In the genomic region with DNA sequence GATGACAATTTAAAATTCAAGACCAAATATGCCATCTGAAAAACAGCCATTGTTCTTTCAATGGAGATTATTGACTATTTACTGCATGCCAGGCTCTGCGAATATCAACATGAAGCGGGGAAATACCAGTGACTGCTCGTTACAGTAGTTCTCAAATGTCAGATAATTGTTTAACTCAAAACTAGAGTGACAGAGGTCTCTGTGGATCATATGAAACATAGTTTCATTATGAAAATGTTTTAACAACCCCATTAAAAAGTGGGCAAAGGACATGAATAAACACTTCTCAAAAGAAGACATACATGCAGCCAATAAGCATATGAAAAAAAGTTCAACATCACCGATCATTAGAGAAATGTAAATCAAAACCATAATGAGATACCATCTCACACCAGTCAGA, we compare ENCODE assay signal across 1 cellular context.
TF ChIP-seq lines count a peak whose summit lies in the region.

No MANE protein-coding gene starts in this region.

TF ChIP-seq in GM12878, 131 proteins besides CTCF, POLR2A, EP300 and RAD21 (continued from another document):
- no peak for TF ChIP-seq MEF2A (IDR thresholded peaks at IDR 0.05; ENCODE audit: insufficient read depth, low read depth, low read length)
- TF ChIP-seq CHD2 (IDR thresholded peaks at IDR 0.05; ENCODE audit: borderline replicate concordance, low read depth, low read length) = no peak
- no peak for TF ChIP-seq TCF3 (IDR thresholded peaks at IDR 0.05; ENCODE audit: borderline replicate concordance, insufficient read depth, low read depth, low read length)
- peak; percentile 86 for TF ChIP-seq MTA2 (IDR thresholded peaks at IDR 0.05; ENCODE audit: low read depth)
- no peak for TF ChIP-seq GATAD2B (conservative IDR thresholded peaks at IDR 0.05; ENCODE audit: low read depth)
- no peak for TF ChIP-seq SUZ12 (IDR thresholded peaks at IDR 0.05; ENCODE audit: unreplicated experiment)
- no peak for TF ChIP-seq ASH2L (IDR thresholded peaks at IDR 0.05; ENCODE audit: borderline replicate concordance, low read depth)
- no peak for TF ChIP-seq NBN (IDR thresholded peaks at IDR 0.05)
- TF ChIP-seq, protein P1, sequence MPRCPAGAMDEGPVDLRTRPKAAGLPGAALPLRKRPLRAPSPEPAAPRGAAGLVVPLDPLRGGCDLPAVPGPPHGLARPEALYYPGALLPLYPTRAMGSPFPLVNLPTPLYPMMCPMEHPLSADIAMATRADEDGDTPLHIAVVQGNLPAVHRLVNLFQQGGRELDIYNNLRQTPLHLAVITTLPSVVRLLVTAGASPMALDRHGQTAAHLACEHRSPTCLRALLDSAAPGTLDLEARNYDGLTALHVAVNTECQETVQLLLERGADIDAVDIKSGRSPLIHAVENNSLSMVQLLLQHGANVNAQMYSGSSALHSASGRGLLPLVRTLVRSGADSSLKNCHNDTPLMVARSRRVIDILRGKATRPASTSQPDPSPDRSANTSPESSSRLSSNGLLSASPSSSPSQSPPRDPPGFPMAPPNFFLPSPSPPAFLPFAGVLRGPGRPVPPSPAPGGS (IDR thresholded peaks at IDR 0.05; ENCODE audit: borderline replicate concordance, insufficient read depth, low read depth, low read length, poor library complexity, severe bottlenecking) = no peak
- TF ChIP-seq, protein P2, sequence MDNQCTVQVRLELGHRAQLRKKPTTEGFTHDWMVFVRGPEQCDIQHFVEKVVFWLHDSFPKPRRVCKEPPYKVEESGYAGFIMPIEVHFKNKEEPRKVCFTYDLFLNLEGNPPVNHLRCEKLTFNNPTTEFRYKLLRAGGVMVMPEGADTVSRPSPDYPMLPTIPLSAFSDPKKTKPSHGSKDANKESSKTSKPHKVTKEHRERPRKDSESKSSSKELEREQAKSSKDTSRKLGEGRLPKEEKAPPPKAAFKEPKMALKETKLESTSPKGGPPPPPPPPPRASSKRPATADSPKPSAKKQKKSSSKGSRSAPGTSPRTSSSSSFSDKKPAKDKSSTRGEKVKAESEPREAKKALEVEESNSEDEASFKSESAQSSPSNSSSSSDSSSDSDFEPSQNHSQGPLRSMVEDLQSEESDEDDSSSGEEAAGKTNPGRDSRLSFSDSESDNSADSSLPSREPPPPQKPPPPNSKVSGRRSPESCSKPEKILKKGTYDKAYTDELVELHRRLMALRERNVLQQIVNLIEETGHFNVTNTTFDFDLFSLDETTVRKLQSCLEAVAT (IDR thresholded peaks at IDR 0.05) = no peak
- no peak for TF ChIP-seq JUNB (IDR thresholded peaks at IDR 0.05)
- TF ChIP-seq, protein P3, sequence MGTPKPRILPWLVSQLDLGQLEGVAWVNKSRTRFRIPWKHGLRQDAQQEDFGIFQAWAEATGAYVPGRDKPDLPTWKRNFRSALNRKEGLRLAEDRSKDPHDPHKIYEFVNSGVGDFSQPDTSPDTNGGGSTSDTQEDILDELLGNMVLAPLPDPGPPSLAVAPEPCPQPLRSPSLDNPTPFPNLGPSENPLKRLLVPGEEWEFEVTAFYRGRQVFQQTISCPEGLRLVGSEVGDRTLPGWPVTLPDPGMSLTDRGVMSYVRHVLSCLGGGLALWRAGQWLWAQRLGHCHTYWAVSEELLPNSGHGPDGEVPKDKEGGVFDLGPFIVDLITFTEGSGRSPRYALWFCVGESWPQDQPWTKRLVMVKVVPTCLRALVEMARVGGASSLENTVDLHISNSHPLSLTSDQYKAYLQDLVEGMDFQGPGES (IDR thresholded peaks at IDR 0.05) = no peak
- TF ChIP-seq PML (IDR thresholded peaks at IDR 0.05; ENCODE audit: low read length) = no peak
- TF ChIP-seq SREBF1 (IDR thresholded peaks at IDR 0.05; ENCODE audit: low read length) = no peak
- no peak for TF ChIP-seq PAX8 (IDR thresholded peaks at IDR 0.05)
- TF ChIP-seq CHD1 (IDR thresholded peaks at IDR 0.05; ENCODE audit: low read depth, low read length) = no peak
- TF ChIP-seq CBFB (IDR thresholded peaks at IDR 0.05; ENCODE audit: low read depth) = no peak
- TF ChIP-seq, protein P4, sequence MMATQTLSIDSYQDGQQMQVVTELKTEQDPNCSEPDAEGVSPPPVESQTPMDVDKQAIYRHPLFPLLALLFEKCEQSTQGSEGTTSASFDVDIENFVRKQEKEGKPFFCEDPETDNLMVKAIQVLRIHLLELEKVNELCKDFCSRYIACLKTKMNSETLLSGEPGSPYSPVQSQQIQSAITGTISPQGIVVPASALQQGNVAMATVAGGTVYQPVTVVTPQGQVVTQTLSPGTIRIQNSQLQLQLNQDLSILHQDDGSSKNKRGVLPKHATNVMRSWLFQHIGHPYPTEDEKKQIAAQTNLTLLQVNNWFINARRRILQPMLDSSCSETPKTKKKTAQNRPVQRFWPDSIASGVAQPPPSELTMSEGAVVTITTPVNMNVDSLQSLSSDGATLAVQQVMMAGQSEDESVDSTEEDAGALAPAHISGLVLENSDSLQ (IDR thresholded peaks at IDR 0.05) = 0 out of 2 replicates have a peak, but pooled peaks have one; percentile 30
- 0 out of 2 replicates have a peak, but pooled peaks have one; percentile 11 for TF ChIP-seq ATF7 (IDR thresholded peaks at IDR 0.05; ENCODE audit: low read depth)
- TF ChIP-seq TCF7 (IDR thresholded peaks at IDR 0.05; ENCODE audit: borderline replicate concordance) = no peak
- no peak for TF ChIP-seq CHD4 (IDR thresholded peaks at IDR 0.05)
- no peak for TF ChIP-seq IKZF2 (IDR thresholded peaks at IDR 0.05)
- TF ChIP-seq, protein P5, sequence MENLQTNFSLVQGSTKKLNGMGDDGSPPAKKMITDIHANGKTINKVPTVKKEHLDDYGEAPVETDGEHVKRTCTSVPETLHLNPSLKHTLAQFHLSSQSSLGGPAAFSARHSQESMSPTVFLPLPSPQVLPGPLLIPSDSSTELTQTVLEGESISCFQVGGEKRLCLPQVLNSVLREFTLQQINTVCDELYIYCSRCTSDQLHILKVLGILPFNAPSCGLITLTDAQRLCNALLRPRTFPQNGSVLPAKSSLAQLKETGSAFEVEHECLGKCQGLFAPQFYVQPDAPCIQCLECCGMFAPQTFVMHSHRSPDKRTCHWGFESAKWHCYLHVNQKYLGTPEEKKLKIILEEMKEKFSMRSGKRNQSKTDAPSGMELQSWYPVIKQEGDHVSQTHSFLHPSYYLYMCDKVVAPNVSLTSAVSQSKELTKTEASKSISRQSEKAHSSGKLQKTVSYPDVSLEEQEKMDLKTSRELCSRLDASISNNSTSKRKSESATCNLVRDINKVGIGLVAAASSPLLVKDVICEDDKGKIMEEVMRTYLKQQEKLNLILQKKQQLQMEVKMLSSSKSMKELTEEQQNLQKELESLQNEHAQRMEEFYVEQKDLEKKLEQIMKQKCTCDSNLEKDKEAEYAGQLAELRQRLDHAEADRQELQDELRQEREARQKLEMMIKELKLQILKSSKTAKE (IDR thresholded peaks at IDR 0.05; ENCODE audit: low read depth, poor library complexity, severe bottlenecking) = no peak
- peak; percentile 59; the same call in 1 of the 2 replicates for TF ChIP-seq NR2F1 (conservative IDR thresholded peaks at IDR 0.05)
- TF ChIP-seq IKZF1 (conservative IDR thresholded peaks at IDR 0.05) = no peak
- TF ChIP-seq, protein P6, sequence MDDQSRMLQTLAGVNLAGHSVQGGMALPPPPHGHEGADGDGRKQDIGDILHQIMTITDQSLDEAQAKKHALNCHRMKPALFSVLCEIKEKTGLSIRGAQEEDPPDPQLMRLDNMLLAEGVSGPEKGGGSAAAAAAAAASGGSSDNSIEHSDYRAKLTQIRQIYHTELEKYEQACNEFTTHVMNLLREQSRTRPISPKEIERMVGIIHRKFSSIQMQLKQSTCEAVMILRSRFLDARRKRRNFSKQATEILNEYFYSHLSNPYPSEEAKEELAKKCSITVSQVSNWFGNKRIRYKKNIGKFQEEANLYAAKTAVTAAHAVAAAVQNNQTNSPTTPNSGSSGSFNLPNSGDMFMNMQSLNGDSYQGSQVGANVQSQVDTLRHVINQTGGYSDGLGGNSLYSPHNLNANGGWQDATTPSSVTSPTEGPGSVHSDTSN (IDR thresholded peaks at IDR 0.05; ENCODE audit: insufficient replicate concordance, low read depth, low read length) = no peak
- TF ChIP-seq YY1 (IDR thresholded peaks at IDR 0.05; ENCODE audit: low read depth, low read length) = no peak
- no peak for TF ChIP-seq POLR2AphosphoS5 (IDR thresholded peaks at IDR 0.05; ENCODE audit: low read length)
- 0 out of 2 replicates have a peak, but pooled peaks have one; percentile 64 for TF ChIP-seq ZNF217 (IDR thresholded peaks at IDR 0.05)
- no peak for TF ChIP-seq MEF2B (IDR thresholded peaks at IDR 0.05; ENCODE audit: partially characterized antibody, poor library complexity, severe bottlenecking)
- TF ChIP-seq, protein P7, sequence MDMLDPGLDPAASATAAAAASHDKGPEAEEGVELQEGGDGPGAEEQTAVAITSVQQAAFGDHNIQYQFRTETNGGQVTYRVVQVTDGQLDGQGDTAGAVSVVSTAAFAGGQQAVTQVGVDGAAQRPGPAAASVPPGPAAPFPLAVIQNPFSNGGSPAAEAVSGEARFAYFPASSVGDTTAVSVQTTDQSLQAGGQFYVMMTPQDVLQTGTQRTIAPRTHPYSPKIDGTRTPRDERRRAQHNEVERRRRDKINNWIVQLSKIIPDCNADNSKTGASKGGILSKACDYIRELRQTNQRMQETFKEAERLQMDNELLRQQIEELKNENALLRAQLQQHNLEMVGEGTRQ (IDR thresholded peaks at IDR 0.05; ENCODE audit: borderline replicate concordance, low read depth, low read length) = no peak
- TF ChIP-seq, protein P8, sequence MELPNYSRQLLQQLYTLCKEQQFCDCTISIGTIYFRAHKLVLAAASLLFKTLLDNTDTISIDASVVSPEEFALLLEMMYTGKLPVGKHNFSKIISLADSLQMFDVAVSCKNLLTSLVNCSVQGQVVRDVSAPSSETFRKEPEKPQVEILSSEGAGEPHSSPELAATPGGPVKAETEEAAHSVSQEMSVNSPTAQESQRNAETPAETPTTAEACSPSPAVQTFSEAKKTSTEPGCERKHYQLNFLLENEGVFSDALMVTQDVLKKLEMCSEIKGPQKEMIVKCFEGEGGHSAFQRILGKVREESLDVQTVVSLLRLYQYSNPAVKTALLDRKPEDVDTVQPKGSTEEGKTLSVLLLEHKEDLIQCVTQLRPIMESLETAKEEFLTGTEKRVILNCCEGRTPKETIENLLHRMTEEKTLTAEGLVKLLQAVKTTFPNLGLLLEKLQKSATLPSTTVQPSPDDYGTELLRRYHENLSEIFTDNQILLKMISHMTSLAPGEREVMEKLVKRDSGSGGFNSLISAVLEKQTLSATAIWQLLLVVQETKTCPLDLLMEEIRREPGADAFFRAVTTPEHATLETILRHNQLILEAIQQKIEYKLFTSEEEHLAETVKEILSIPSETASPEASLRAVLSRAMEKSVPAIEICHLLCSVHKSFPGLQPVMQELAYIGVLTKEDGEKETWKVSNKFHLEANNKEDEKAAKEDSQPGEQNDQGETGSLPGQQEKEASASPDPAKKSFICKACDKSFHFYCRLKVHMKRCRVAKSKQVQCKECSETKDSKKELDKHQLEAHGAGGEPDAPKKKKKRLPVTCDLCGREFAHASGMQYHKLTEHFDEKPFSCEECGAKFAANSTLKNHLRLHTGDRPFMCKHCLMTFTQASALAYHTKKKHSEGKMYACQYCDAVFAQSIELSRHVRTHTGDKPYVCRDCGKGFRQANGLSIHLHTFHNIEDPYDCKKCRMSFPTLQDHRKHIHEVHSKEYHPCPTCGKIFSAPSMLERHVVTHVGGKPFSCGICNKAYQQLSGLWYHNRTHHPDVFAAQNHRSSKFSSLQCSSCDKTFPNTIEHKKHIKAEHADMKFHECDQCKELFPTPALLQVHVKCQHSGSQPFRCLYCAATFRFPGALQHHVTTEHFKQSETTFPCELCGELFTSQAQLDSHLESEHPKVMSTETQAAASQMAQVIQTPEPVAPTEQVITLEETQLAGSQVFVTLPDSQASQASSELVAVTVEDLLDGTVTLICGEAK (IDR thresholded peaks at IDR 0.05; ENCODE audit: borderline replicate concordance) = no peak
- TF ChIP-seq ZNF24 (IDR thresholded peaks at IDR 0.05) = no peak
- TF ChIP-seq CEBPB (IDR thresholded peaks at IDR 0.05; ENCODE audit: borderline replicate concordance in 1 of 2, low read depth in 2 of 2, low read length in 2 of 2) = no peak
- TF ChIP-seq STAT1 (conservative IDR thresholded peaks at IDR 0.05) = no peak
- TF ChIP-seq SIX5 (IDR thresholded peaks at IDR 0.05; ENCODE audit: low read depth, low read length, severe bottlenecking) = no peak
- TF ChIP-seq, protein P9, sequence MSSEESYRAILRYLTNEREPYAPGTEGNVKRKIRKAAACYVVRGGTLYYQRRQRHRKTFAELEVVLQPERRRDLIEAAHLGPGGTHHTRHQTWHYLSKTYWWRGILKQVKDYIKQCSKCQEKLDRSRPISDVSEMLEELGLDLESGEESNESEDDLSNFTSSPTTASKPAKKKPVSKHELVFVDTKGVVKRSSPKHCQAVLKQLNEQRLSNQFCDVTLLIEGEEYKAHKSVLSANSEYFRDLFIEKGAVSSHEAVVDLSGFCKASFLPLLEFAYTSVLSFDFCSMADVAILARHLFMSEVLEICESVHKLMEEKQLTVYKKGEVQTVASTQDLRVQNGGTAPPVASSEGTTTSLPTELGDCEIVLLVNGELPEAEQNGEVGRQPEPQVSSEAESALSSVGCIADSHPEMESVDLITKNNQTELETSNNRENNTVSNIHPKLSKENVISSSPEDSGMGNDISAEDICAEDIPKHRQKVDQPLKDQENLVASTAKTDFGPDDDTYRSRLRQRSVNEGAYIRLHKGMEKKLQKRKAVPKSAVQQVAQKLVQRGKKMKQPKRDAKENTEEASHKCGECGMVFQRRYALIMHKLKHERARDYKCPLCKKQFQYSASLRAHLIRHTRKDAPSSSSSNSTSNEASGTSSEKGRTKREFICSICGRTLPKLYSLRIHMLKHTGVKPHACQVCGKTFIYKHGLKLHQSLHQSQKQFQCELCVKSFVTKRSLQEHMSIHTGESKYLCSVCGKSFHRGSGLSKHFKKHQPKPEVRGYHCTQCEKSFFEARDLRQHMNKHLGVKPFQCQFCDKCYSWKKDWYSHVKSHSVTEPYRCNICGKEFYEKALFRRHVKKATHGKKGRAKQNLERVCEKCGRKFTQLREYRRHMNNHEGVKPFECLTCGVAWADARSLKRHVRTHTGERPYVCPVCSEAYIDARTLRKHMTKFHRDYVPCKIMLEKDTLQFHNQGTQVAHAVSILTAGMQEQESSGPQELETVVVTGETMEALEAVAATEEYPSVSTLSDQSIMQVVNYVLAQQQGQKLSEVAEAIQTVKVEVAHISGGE (CRISPR knock-in tag; IDR thresholded peaks at IDR 0.05) = no peak
- no peak for TF ChIP-seq CBX3 (IDR thresholded peaks at IDR 0.05; ENCODE audit: borderline replicate concordance, low read depth)
- TF ChIP-seq, protein P10, sequence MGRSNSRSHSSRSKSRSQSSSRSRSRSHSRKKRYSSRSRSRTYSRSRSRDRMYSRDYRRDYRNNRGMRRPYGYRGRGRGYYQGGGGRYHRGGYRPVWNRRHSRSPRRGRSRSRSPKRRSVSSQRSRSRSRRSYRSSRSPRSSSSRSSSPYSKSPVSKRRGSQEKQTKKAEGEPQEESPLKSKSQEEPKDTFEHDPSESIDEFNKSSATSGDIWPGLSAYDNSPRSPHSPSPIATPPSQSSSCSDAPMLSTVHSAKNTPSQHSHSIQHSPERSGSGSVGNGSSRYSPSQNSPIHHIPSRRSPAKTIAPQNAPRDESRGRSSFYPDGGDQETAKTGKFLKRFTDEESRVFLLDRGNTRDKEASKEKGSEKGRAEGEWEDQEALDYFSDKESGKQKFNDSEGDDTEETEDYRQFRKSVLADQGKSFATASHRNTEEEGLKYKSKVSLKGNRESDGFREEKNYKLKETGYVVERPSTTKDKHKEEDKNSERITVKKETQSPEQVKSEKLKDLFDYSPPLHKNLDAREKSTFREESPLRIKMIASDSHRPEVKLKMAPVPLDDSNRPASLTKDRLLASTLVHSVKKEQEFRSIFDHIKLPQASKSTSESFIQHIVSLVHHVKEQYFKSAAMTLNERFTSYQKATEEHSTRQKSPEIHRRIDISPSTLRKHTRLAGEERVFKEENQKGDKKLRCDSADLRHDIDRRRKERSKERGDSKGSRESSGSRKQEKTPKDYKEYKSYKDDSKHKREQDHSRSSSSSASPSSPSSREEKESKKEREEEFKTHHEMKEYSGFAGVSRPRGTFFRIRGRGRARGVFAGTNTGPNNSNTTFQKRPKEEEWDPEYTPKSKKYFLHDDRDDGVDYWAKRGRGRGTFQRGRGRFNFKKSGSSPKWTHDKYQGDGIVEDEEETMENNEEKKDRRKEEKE (IDR thresholded peaks at IDR 0.05) = no peak
